Comparison of ENCODE assay signal across 8 cellular contexts in genomic region chr15:89556413-89557262, GRCh38. TPM values are rescaled to one million over a fixed set of nuclear protein-coding genes. Genes with fewer than 3 reads are reported as not detected.
DNase-seq lines count a peak whose midpoint lies in the region; ATAC-seq and TF ChIP-seq lines count a peak whose summit lies in the region.

No MANE protein-coding gene starts in this region.

- H2AFZ ChIP-seq in KMS-11 (ENCODE audit: low read depth), result peak overlapping the region; percentile 31; the same call in 1 of the 2 replicates

- peak; percentile 81 for TF ChIP-seq CTCF in KMS-11 (conservative IDR thresholded peaks at IDR 0.05; ENCODE audit: low read depth, low read length)
- TF ChIP-seq CTCF in Peyer's patch (IDR thresholded peaks at IDR 0.05), result peak; percentile 54 to 70 (median 66)

- H3K4me3 ChIP-seq in KMS-11 (IDR thresholded peaks at IDR 0.05; ENCODE audit: insufficient read depth, low read depth, low read length) (no peak overlapping the region), Peyer's patch (no peak overlapping the region)

- H3K9me3 ChIP-seq in Peyer's patch, result no peaks in the 10 kb centered on the region

- no peak for TF ChIP-seq POLR2A in Peyer's patch (IDR thresholded peaks at IDR 0.05)

- intact Hi-C loops in head of caudate nucleus (cut with DNase I), result loop anchor here (10.0 kb wide), 1 partner anchor 202 kb away; no protein-coding TSS in a partner anchor

- no peaks in the 10 kb centered on the region for H3K79me2 ChIP-seq in KMS-11 (ENCODE audit: insufficient read depth, low read depth)

- H3K36me3 ChIP-seq in KMS-11 (ENCODE audit: insufficient read depth) (no peaks in the 10 kb centered on the region), Peyer's patch (no peaks in the 10 kb centered on the region)

- no peaks in the 10 kb centered on the region for H4K20me1 ChIP-seq in KMS-11 (ENCODE audit: insufficient read depth)

- H3K27ac ChIP-seq in KMS-11 (no peak overlapping the region), Peyer's patch (no peak overlapping the region)

- H3K9ac ChIP-seq in KMS-11, result no peak overlapping the region

- DNase-seq in EL (peak; percentile 71), Peyer's patch (peak in 2 of 3 donors; percentile 47 to 80), head of caudate nucleus (peak in 36 of 42 donors; percentile 12 to 83 (median 62)), pulmonary artery endothelial cell (ENCODE audit: low read depth, low spot score) (peak; percentile 44), cortex of kidney (lab: John Stamatoyannopoulos, UW) (no peak)
- peak; percentile 18 for DNase-seq in activated naive CD8-positive, alpha-beta T cell treated with anti-CD3 and anti-CD28 coated beads, Interleukin-2, amount 50 U/mL, for 16 hours (ENCODE audit: low read depth, low spot score)

- no peak overlapping the region for H3K4me2 ChIP-seq in KMS-11

- no peaks in the 10 kb centered on the region for H3K4me1 ChIP-seq in KMS-11 (ENCODE audit: low read depth, poor library complexity, severe bottlenecking)
- H3K4me1 ChIP-seq in Peyer's patch, result no peaks in the 10 kb centered on the region

- no peak for ATAC-seq in GM19467 (IDR thresholded peaks at IDR 0.05; ENCODE audit: unreplicated experiment)

- H3K27me3 ChIP-seq in KMS-11 (ENCODE audit: insufficient read depth, low read depth) (no peaks in the 10 kb centered on the region), Peyer's patch (no peaks in the 10 kb centered on the region)

RNA-seq across cellular contexts. Expression of gene TICRR, which starts 18.6 kb away (rescaled TPM):
- total RNA-seq in Peyer's patch (1 to 10 TPM; 2.3 to 8.3 (median 3.2) TPM), pulmonary artery endothelial cell (3.2 and 9.2 TPM in 2 replicates)
